1 cellular context compared by ENCODE assay signal in genomic region chr20:38472513-38473352, GRCh38.
TF ChIP-seq lines count a peak whose summit lies in the region.

Gene RALGAPB (plus strand): TSS chr20:38472843. CDS start chr20:38488433, 15,590 bp downstream.

TF ChIP-seq in HepG2, 621 proteins besides CTCF, POLR2A, EP300 and RAD21 (continued from another document):
- TF ChIP-seq, protein P1, sequence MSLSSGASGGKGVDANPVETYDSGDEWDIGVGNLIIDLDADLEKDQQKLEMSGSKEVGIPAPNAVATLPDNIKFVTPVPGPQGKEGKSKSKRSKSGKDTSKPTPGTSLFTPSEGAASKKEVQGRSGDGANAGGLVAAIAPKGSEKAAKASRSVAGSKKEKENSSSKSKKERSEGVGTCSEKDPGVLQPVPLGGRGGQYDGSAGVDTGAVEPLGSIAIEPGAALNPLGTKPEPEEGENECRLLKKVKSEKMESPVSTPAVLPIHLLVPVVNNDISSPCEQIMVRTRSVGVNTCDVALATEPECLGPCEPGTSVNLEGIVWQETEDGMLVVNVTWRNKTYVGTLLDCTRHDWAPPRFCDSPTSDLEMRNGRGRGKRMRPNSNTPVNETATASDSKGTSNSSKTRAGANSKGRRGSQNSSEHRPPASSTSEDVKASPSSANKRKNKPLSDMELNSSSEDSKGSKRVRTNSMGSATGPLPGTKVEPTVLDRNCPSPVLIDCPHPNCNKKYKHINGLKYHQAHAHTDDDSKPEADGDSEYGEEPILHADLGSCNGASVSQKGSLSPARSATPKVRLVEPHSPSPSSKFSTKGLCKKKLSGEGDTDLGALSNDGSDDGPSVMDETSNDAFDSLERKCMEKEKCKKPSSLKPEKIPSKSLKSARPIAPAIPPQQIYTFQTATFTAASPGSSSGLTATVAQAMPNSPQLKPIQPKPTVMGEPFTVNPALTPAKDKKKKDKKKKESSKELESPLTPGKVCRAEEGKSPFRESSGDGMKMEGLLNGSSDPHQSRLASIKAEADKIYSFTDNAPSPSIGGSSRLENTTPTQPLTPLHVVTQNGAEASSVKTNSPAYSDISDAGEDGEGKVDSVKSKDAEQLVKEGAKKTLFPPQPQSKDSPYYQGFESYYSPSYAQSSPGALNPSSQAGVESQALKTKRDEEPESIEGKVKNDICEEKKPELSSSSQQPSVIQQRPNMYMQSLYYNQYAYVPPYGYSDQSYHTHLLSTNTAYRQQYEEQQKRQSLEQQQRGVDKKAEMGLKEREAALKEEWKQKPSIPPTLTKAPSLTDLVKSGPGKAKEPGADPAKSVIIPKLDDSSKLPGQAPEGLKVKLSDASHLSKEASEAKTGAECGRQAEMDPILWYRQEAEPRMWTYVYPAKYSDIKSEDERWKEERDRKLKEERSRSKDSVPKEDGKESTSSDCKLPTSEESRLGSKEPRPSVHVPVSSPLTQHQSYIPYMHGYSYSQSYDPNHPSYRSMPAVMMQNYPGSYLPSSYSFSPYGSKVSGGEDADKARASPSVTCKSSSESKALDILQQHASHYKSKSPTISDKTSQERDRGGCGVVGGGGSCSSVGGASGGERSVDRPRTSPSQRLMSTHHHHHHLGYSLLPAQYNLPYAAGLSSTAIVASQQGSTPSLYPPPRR (CRISPR knock-in tag; IDR thresholded peaks at IDR 0.05; ENCODE audit: borderline replicate concordance): no peak
- TF ChIP-seq ZSCAN21 (CRISPR knock-in tag; IDR thresholded peaks at IDR 0.05; ENCODE audit: borderline replicate concordance) (peak; percentile 73), ZNF20 (CRISPR knock-in tag; IDR thresholded peaks at IDR 0.05) (no peak), NFKBIZ (CRISPR knock-in tag; IDR thresholded peaks at IDR 0.05) (no peak), MLX (CRISPR knock-in tag; IDR thresholded peaks at IDR 0.05) (peak; percentile 78; the same call in 1 of the 2 replicates), ZBTB33 (CRISPR knock-in tag; IDR thresholded peaks at IDR 0.05) (no peak), ZNF607 (CRISPR knock-in tag; IDR thresholded peaks at IDR 0.05; ENCODE audit: borderline replicate concordance) (no peak; the same call in none of the 2 replicates), KLF13 (CRISPR knock-in tag; IDR thresholded peaks at IDR 0.05) (no peak), NFRKB (IDR thresholded peaks at IDR 0.05) (no peak), AKAP8 (CRISPR knock-in tag; IDR thresholded peaks at IDR 0.05) (peak; percentile 71; the same call in 1 of the 2 replicates), ZNF557 (CRISPR knock-in tag; IDR thresholded peaks at IDR 0.05) (peak; percentile 92; the same call in 1 of the 2 replicates), NFIC (IDR thresholded peaks at IDR 0.05; ENCODE audit: low read length) (no peak), HNF4A (CRISPR knock-in tag; IDR thresholded peaks at IDR 0.05) (peak; percentile 49), YEATS4 (CRISPR knock-in tag; IDR thresholded peaks at IDR 0.05; ENCODE audit: borderline replicate concordance) (peak; percentile 95), CBX5 (CRISPR knock-in tag; IDR thresholded peaks at IDR 0.05; ENCODE audit: borderline replicate concordance) (no peak), ZNF230 (CRISPR knock-in tag; IDR thresholded peaks at IDR 0.05) (peak; percentile 82), ZNF747 (CRISPR knock-in tag; IDR thresholded peaks at IDR 0.05; ENCODE audit: borderline replicate concordance) (peak; percentile 89), ATAD3A (CRISPR knock-in tag; IDR thresholded peaks at IDR 0.05) (0 out of 2 replicates have a peak, but pooled peaks have one; percentile 45)
- TF ChIP-seq, protein P2, sequence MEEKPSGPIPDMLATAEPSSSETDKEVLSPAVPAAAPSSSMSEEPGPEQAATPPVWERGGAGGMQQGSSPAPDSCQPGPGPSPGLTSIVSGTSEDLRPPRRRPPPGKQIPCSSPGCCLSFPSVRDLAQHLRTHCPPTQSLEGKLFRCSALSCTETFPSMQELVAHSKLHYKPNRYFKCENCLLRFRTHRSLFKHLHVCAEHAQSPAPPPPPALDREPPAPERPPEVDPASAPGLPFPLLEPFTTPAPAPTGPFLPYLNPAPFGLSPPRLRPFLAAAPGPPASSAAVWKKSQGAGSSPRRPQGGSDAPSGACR (CRISPR knock-in tag; IDR thresholded peaks at IDR 0.05): no peak
- TF ChIP-seq, protein P3, sequence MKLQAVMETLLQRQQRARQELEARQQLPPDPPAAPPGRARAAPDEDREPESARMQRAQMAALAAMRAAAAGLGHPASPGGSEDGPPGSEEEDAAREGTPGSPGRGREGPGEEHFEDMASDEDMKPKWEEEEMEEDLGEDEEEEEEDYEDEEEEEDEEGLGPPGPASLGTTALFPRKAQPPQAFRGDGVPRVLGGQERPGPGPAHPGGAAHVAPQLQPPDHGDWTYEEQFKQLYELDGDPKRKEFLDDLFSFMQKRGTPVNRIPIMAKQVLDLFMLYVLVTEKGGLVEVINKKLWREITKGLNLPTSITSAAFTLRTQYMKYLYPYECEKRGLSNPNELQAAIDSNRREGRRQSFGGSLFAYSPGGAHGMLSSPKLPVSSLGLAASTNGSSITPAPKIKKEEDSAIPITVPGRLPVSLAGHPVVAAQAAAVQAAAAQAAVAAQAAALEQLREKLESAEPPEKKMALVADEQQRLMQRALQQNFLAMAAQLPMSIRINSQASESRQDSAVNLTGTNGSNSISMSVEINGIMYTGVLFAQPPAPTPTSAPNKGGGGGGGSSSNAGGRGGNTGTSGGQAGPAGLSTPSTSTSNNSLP (IDR thresholded peaks at IDR 0.05; ENCODE audit: low read depth, low read length): peak; percentile 86
- TF ChIP-seq, protein P4, sequence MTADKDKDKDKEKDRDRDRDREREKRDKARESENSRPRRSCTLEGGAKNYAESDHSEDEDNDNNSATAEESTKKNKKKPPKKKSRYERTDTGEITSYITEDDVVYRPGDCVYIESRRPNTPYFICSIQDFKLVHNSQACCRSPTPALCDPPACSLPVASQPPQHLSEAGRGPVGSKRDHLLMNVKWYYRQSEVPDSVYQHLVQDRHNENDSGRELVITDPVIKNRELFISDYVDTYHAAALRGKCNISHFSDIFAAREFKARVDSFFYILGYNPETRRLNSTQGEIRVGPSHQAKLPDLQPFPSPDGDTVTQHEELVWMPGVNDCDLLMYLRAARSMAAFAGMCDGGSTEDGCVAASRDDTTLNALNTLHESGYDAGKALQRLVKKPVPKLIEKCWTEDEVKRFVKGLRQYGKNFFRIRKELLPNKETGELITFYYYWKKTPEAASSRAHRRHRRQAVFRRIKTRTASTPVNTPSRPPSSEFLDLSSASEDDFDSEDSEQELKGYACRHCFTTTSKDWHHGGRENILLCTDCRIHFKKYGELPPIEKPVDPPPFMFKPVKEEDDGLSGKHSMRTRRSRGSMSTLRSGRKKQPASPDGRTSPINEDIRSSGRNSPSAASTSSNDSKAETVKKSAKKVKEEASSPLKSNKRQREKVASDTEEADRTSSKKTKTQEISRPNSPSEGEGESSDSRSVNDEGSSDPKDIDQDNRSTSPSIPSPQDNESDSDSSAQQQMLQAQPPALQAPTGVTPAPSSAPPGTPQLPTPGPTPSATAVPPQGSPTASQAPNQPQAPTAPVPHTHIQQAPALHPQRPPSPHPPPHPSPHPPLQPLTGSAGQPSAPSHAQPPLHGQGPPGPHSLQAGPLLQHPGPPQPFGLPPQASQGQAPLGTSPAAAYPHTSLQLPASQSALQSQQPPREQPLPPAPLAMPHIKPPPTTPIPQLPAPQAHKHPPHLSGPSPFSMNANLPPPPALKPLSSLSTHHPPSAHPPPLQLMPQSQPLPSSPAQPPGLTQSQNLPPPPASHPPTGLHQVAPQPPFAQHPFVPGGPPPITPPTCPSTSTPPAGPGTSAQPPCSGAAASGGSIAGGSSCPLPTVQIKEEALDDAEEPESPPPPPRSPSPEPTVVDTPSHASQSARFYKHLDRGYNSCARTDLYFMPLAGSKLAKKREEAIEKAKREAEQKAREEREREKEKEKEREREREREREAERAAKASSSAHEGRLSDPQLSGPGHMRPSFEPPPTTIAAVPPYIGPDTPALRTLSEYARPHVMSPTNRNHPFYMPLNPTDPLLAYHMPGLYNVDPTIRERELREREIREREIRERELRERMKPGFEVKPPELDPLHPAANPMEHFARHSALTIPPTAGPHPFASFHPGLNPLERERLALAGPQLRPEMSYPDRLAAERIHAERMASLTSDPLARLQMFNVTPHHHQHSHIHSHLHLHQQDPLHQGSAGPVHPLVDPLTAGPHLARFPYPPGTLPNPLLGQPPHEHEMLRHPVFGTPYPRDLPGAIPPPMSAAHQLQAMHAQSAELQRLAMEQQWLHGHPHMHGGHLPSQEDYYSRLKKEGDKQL (CRISPR knock-in tag; IDR thresholded peaks at IDR 0.05; ENCODE audit: low read depth): 0 out of 2 replicates have a peak, but pooled peaks have one; percentile 69
- TF ChIP-seq, protein P5, sequence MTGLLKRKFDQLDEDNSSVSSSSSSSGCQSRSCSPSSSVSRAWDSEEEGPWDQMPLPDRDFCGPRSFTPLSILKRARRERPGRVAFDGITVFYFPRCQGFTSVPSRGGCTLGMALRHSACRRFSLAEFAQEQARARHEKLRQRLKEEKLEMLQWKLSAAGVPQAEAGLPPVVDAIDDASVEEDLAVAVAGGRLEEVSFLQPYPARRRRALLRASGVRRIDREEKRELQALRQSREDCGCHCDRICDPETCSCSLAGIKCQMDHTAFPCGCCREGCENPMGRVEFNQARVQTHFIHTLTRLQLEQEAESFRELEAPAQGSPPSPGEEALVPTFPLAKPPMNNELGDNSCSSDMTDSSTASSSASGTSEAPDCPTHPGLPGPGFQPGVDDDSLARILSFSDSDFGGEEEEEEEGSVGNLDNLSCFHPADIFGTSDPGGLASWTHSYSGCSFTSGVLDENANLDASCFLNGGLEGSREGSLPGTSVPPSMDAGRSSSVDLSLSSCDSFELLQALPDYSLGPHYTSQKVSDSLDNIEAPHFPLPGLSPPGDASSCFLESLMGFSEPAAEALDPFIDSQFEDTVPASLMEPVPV (CRISPR knock-in tag; IDR thresholded peaks at IDR 0.05): no peak
- TF ChIP-seq, protein P6, sequence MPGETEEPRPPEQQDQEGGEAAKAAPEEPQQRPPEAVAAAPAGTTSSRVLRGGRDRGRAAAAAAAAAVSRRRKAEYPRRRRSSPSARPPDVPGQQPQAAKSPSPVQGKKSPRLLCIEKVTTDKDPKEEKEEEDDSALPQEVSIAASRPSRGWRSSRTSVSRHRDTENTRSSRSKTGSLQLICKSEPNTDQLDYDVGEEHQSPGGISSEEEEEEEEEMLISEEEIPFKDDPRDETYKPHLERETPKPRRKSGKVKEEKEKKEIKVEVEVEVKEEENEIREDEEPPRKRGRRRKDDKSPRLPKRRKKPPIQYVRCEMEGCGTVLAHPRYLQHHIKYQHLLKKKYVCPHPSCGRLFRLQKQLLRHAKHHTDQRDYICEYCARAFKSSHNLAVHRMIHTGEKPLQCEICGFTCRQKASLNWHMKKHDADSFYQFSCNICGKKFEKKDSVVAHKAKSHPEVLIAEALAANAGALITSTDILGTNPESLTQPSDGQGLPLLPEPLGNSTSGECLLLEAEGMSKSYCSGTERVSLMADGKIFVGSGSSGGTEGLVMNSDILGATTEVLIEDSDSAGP (CRISPR knock-in tag; IDR thresholded peaks at IDR 0.05; ENCODE audit: borderline replicate concordance): peak; percentile 90
- TF ChIP-seq, protein P7, sequence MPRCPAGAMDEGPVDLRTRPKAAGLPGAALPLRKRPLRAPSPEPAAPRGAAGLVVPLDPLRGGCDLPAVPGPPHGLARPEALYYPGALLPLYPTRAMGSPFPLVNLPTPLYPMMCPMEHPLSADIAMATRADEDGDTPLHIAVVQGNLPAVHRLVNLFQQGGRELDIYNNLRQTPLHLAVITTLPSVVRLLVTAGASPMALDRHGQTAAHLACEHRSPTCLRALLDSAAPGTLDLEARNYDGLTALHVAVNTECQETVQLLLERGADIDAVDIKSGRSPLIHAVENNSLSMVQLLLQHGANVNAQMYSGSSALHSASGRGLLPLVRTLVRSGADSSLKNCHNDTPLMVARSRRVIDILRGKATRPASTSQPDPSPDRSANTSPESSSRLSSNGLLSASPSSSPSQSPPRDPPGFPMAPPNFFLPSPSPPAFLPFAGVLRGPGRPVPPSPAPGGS (CRISPR knock-in tag; IDR thresholded peaks at IDR 0.05): peak; percentile 83
TF ChIP-seq in HepG2: peak in this region for 331.
